ENCODE assay signal across 8 cellular contexts in the genomic region with DNA sequence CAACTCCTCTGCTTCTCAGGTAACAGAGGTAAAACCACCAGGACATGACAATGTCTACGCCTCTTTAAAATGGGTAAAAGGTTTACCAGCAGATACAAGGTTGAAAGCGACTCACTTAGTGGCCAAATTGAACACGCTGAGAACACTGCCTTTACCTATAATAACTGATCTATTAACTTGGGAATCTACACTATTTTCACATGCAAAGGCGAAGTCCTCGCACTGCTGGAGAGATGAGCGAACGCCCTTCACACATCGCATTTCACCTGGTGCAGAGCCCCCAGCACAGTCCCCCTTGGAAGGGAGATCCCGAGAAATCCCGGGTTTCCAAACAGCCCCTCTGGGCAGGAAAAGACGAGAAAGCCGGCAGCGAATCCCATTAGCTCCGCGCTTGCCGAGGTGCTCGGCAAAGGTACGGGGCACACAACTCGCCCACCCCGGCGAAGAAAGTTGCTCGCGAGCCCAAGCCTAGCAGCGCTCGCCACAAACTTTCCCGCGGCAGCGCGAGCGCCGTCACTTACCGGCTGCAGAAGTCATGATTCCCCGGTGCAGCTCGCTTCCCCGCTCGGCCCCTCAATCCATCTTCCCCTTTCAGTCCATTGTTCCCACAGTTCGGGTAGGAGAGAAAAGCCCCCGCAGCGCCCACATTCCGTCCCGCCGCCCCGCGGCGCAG. TPM values are rescaled to one million over a fixed set of nuclear protein-coding genes. Genes with fewer than 3 reads are reported as not detected.
A peak's percentile ranks its signal among the peaks of the same experiment; 100 is the strongest.
DNase-seq lines count a peak whose midpoint lies in the region; ATAC-seq, FAIRE-seq and TF ChIP-seq lines count a peak whose summit lies in the region.

No MANE protein-coding gene starts in this region.

- H2AK5ac ChIP-seq in H1 (ENCODE audit: low read depth, low read length): no peak overlapping the region

- TF ChIP-seq EP300 in H1 (IDR thresholded peaks at IDR 0.05; ENCODE audit: borderline replicate concordance in 1 of 2, low read depth in 2 of 2, low read length in 2 of 2): no peak

- POLR2A ChIA-PET in BJ (lab: Charles Lee) (interaction anchor here (0.6 to 0.7 kb wide), 3 partner anchors 60 to 347 kb away, joined by 3 to 10 read pairs (median 4); partner anchors contain the start of gene METAP2), PC-3 (lab: Charles Lee; ENCODE audit: unreplicated experiment) (interaction anchor here (0.6 to 1.2 kb wide), 6 partner anchors 24 to 318 kb away, joined by 3 to 7 read pairs (median 5); partner anchors contain the start of gene NDUFA12), H1 (lab: Charles Lee; ENCODE audit: partially characterized antibody) (interaction anchor here (0.6 to 9.0 kb wide), 26 partner anchors 9 to 376 kb away, joined by 3 to 89 read pairs (median 3); partner anchors contain the start of genes NDUFA12 and NR2C1)

- H3K36me3 ChIP-seq in BJ (ENCODE audit: control insufficient read depth, insufficient read depth, low read length): no peaks in the 10 kb centered on the region
- peaks cover 10% of the 10 kb centered on the region; the same call in 1 of the 2 replicates for H3K36me3 ChIP-seq in PC-3 (ENCODE audit: low read depth, low read length)
- no peaks in the 10 kb centered on the region; a peak in 1 of 8 replicates for H3K36me3 ChIP-seq in H1 (ENCODE audit: control insufficient read depth in 2 of 4, insufficient read depth in 4 of 4, low read length in 3 of 4)
- no peaks in the 10 kb centered on the region for H3K36me3 ChIP-seq in muscle layer of duodenum (ENCODE audit: control insufficient read depth in 1 of 2, insufficient read depth in 2 of 2, low read length in 2 of 2)

- TF ChIP-seq POLR2A in H1 (IDR thresholded peaks at IDR 0.05; ENCODE audit: control extremely low read depth in 1 of 2, low read depth in 2 of 2, low read length in 2 of 2): 0 out of 3 replicates have a peak, but pooled peaks of 1 of the 2 experiments have one; percentile 65

- TSS peak; percentile 39 for BruUV-seq in PC-3 (replicated peaks; lab: Mats Ljungman, UMichigan)

- no peak overlapping the region for H2BK20ac ChIP-seq in H1 (ENCODE audit: low read length)

- H3K27me3 ChIP-seq in BJ (ENCODE audit: control insufficient read depth, insufficient read depth, low read length) (no peaks in the 10 kb centered on the region), PC-3 (ENCODE audit: low read length) (no peaks in the 10 kb centered on the region), H1 (replicated peaks in 1 of 4; ENCODE audit: control insufficient read depth in 3 of 4, extremely low read depth in 1 of 4, insufficient read depth in 3 of 4, low read length in 3 of 4) (no peaks in the 10 kb centered on the region), muscle layer of duodenum (ENCODE audit: low read depth, low read length) (no peaks in the 10 kb centered on the region)

- peak overlapping the region; percentile 95 for H4K5ac ChIP-seq in H1 (ENCODE audit: insufficient read length, low read depth, low read length)

- peak overlapping the region; percentile 42 for H3K18ac ChIP-seq in H1 (ENCODE audit: extremely low read depth, low read length)

- FAIRE-seq in H1 (lab: Jason Lieb, UNC): no peak

- H3K4me2 ChIP-seq in PC-3 (ENCODE audit: low read length) (peak overlapping the region; percentile 93), H1 (ENCODE audit: insufficient read depth in 1 of 2, low read depth in 2 of 2, low read length in 2 of 2) (peak overlapping the region; percentile 45 to 67)

- TF ChIP-seq RAD21 in H1 (IDR thresholded peaks at IDR 0.05 in 1 of 2, conservative IDR thresholded peaks at IDR 0.05 in 1 of 2; ENCODE audit: low read depth in 2 of 2, low read length in 2 of 2): no peak

- peak overlapping the region; percentile 92 for H3K56ac ChIP-seq in H1 (replicated peaks; ENCODE audit: insufficient read length, low read depth, low read length)

- H3F3A ChIP-seq in PC-3 (ENCODE audit: low read length, unreplicated experiment): no peaks in the 10 kb centered on the region

- H2BK15ac ChIP-seq in H1 (ENCODE audit: low read length): no peak overlapping the region

- peak overlapping the region; percentile 83 for H2BK120ac ChIP-seq in H1 (replicated peaks; ENCODE audit: low read depth, low read length)

- H2AFZ ChIP-seq in PC-3 (ENCODE audit: low read length) (peak overlapping the region; percentile 40; the same call in 1 of the 2 replicates), H1 (ENCODE audit: low read length) (0 out of 2 replicates have a peak overlapping the region, but pooled peaks have one; percentile 1)

- H3K23ac ChIP-seq in H1 (ENCODE audit: insufficient read length): no peak overlapping the region

- no peaks in the 10 kb centered on the region for H3K9me2 ChIP-seq in PC-3 (replicated peaks; ENCODE audit: low read length)

- CTCF ChIA-PET in BJ (lab: Yijun Ruan, JAX) (interaction anchor here (0.6 to 4.9 kb wide), 8 partner anchors 12 to 133 kb away, joined by 3 to 34 read pairs (median 4); no protein-coding TSS in a partner anchor), PC-3 (lab: Charles Lee) (interaction anchor here (0.8 to 1.3 kb wide), 5 partner anchors 46 to 362 kb away, joined by 3 to 16 read pairs (median 5); no protein-coding TSS in a partner anchor), H1 (lab: Charles Lee; ENCODE audit: partially characterized antibody) (interaction anchor here (0.9 to 1.9 kb wide), 3 partner anchors 11 to 99 kb away, joined by 4 to 5 read pairs (median 4); no protein-coding TSS in a partner anchor)

- H4K8ac ChIP-seq in H1 (ENCODE audit: extremely low read depth, insufficient read depth, low read length): peak overlapping the region; percentile 95

- H4K91ac ChIP-seq in H1 (replicated peaks; ENCODE audit: insufficient read length, low read length): peak overlapping the region; percentile 80

- peaks cover 22% of the 10 kb centered on the region for H4K20me1 ChIP-seq in PC-3 (ENCODE audit: low read length)
- H4K20me1 ChIP-seq in H1 (replicated peaks in 1 of 2; ENCODE audit: control insufficient read depth in 1 of 2, insufficient read depth in 2 of 2, low read length in 2 of 2): peaks cover 0 to 1% of the 10 kb centered on the region in 2 experiments

- H3K79me2 ChIP-seq in PC-3 (ENCODE audit: low read length): peaks cover 95% of the 10 kb centered on the region
- peaks cover 13 to 88% of the 10 kb centered on the region in 2 experiments for H3K79me2 ChIP-seq in H1 (ENCODE audit: control insufficient read depth in 1 of 2, insufficient read depth in 2 of 2, low read length in 2 of 2)

- H3K4me1 ChIP-seq in PC-3 (ENCODE audit: insufficient read depth, low read length) (peaks cover 57% of the 10 kb centered on the region), H1 (replicated peaks in 1 of 4; ENCODE audit: control insufficient read depth in 3 of 4, insufficient read depth in 4 of 4, low read length in 3 of 4) (peaks cover 0 to 9% (median 2%) of the 10 kb centered on the region in 4 experiments; a peak in 3 of 7 replicates), muscle layer of duodenum (ENCODE audit: control insufficient read depth in 1 of 2, insufficient read depth in 2 of 2, low read length in 2 of 2) (peaks cover 0 to 34% of the 10 kb centered on the region in 2 donors)

- DNase-seq in BJ (ENCODE audit: low read depth) (no peak), PC-3 (peak; percentile 64), H1 (ENCODE audit: low read depth in 1 of 2, low spot score in 2 of 2) (no peak), NOMO-1 treated with dmso at 0.1 percent for 144 hours (lab: John Stamatoyannopoulos, UW; ENCODE audit: unreplicated experiment) (no peak), germinal center (ENCODE audit: low spot score) (no peak)

- H3K9ac ChIP-seq in PC-3 (ENCODE audit: low read length) (peak overlapping the region; percentile 76), H1 (replicated peaks in 1 of 4; ENCODE audit: extremely low read depth in 1 of 4, low read depth in 3 of 4, low read length in 3 of 4) (peak overlapping the region; percentile 61 to 87 (median 82))

- H3K27ac ChIP-seq in PC-3 (ENCODE audit: low read length) (peak overlapping the region; percentile 51), H1 (ENCODE audit: low read depth, low read length) (peak overlapping the region; percentile 91), muscle layer of duodenum (ENCODE audit: low read length) (peak overlapping the region; percentile 50)

- no peak overlapping the region for H3K4ac ChIP-seq in H1 (replicated peaks; ENCODE audit: insufficient read length, low read depth, low read length)

- H3K4me3 ChIP-seq in BJ (ENCODE audit: low read depth, low read length) (peak overlapping the region; percentile 81), PC-3 (ENCODE audit: low read length) (peak overlapping the region; percentile 93), H1 (ENCODE audit: extremely low read depth in 1 of 4, insufficient read depth in 2 of 4, low read depth in 3 of 4, low read length in 4 of 4) (peak overlapping the region; percentile 64 to 93 (median 86)), muscle layer of duodenum (ENCODE audit: low read depth in 1 of 2, low read length in 2 of 2) (peak overlapping the region; percentile 93 to 96)

- ATAC-seq in GM18868 (IDR thresholded peaks at IDR 0.05; ENCODE audit: unreplicated experiment) (peak; percentile 9), HG03066 (IDR thresholded peaks at IDR 0.05; ENCODE audit: low read depth, unreplicated experiment) (peak; percentile 21), PC-3 (peak; percentile 4)

- H2BK12ac ChIP-seq in H1 (ENCODE audit: low read depth, low read length): peak overlapping the region; percentile 1; the same call in 1 of the 2 replicates

- H3K23me2 ChIP-seq in H1 (ENCODE audit: low read depth, low read length): peaks cover 7% of the 10 kb centered on the region

- H3K14ac ChIP-seq in H1 (ENCODE audit: insufficient read length): no peak overlapping the region

- WGBS in H1 (ENCODE audit: extremely low coverage in 1 of 2, insufficient coverage in 1 of 2, insufficient read length in 1 of 2, insufficient replicate concordance in 2 of 2, low coverage in 1 of 2, low lambda C conversion rate in 2 of 2, missing lambda C conversion rate in 1 of 2), 2 experiments: 1% methylated on average over 35 of the region's 45 CpGs; no CpG with 5 or more reads in 1 of the 2 experiments

- intact Hi-C loops in PC-3 (cut with micrococcal nuclease): loop anchor here (1.0 to 2.0 kb wide), 5 partner anchors 48 to 144 kb away; partner anchors contain the start of gene NR2C1

- H3K9me3 ChIP-seq in PC-3 (ENCODE audit: low read length): no peaks in the 10 kb centered on the region
- no peaks in the 10 kb centered on the region for H3K9me3 ChIP-seq in H1 (ENCODE audit: insufficient read depth in 2 of 2, low read depth in 1 of 2, low read length in 1 of 2)
- no peaks in the 10 kb centered on the region for H3K9me3 ChIP-seq in muscle layer of duodenum (ENCODE audit: control insufficient read depth in 1 of 2, low read length in 2 of 2)

- no peak for TF ChIP-seq CTCF in BJ (IDR thresholded peaks at IDR 0.05; ENCODE audit: insufficient read depth, low read depth, low read length)
- TF ChIP-seq CTCF in PC-3 (conservative IDR thresholded peaks at IDR 0.05; ENCODE audit: low read depth, low read length): no peak
- TF ChIP-seq CTCF in H1 (IDR thresholded peaks at IDR 0.05; ENCODE audit: control extremely low read depth in 1 of 3, insufficient read depth in 1 of 3, low read depth in 1 of 3, low read length in 3 of 3): no peak

- H3K79me1 ChIP-seq in H1 (ENCODE audit: low read depth, low read length): peaks cover 4% of the 10 kb centered on the region; the same call in 1 of the 2 replicates

- no peak overlapping the region for H2BK5ac ChIP-seq in H1 (ENCODE audit: low read depth, low read length)

RNA-seq across cellular contexts. Expression of gene FGD6, which starts 0.4 kb away (rescaled TPM):
- 2.1 and 4.4 TPM in 2 replicates for polyA plus RNA-seq in BJ (2011; rRNA removed)
- polyA minus RNA-seq in BJ (2011; rRNA and poly(A)+ RNA removed): 4.5 and 4.9 TPM in 2 replicates
- 14.2 and 14.3 TPM in 2 replicates for total RNA-seq in PC-3 (2014; rRNA removed)
- 22.4 and 24.3 TPM in 2 replicates for total RNA-seq in H1 (2021; fragmentation: NEBNext Ultra II Directional; extraction: Animal tissue kit (Norgen Biotek cat#: 25700))
- polyA plus RNA-seq in H1 (2011; rRNA removed): 5.8 and 12.2 TPM in 2 replicates
- polyA plus RNA-seq in H1 (2011; cell fraction: cytosol; rRNA removed): 8.6 TPM
- polyA plus RNA-seq in H1 (2011; cell fraction: nucleus; rRNA removed): 5.5 TPM
- polyA plus RNA-seq in H1 (2012, experiment 1 of 2): 7.4 to 12.5 TPM (median 9.1 TPM) in 4 replicates
- 0.49 TPM for polyA plus RNA-seq in H1 (2012, experiment 2 of 2)
- 11.1 TPM for polyA plus RNA-seq in H1 (2013, experiment 1 of 2)
- polyA plus RNA-seq in H1 (2013, experiment 2 of 2): 11.6 TPM
- 18.2 and 35.8 TPM in 2 replicates for polyA minus RNA-seq in H1 (2011; rRNA and poly(A)+ RNA removed)
- 19.5 TPM for polyA minus RNA-seq in H1 (2011; cell fraction: cytosol; rRNA and poly(A)+ RNA removed)
- 65.5 TPM for polyA minus RNA-seq in H1 (2011; cell fraction: nucleus; rRNA and poly(A)+ RNA removed)

RNA-seq across cellular contexts. Expression of gene VEZT, which starts 0.8 kb away (rescaled TPM):
- polyA plus RNA-seq in BJ (2011; rRNA removed) (50.6 and 97.2 TPM in 2 replicates), H1 (2011; rRNA removed) (24.3 and 44.0 TPM in 2 replicates)
- 51.5 and 52.8 TPM in 2 replicates for polyA minus RNA-seq in BJ (2011; rRNA and poly(A)+ RNA removed)
- total RNA-seq in PC-3 (2014; rRNA removed): 83.6 and 85.9 TPM in 2 replicates
- total RNA-seq in H1 (2021; fragmentation: NEBNext Ultra II Directional; extraction: Animal tissue kit (Norgen Biotek cat#: 25700)): 51.1 and 56.1 TPM in 2 replicates
- 39.9 TPM for polyA plus RNA-seq in H1 (2011; cell fraction: cytosol; rRNA removed)
- polyA plus RNA-seq in H1 (2011; cell fraction: nucleus; rRNA removed): 29.6 TPM
- 31.2 to 44.3 TPM (median 35.2 TPM) in 4 replicates for polyA plus RNA-seq in H1 (2012, experiment 1 of 2)
- polyA plus RNA-seq in H1 (2012, experiment 2 of 2): 2.4 TPM
- polyA plus RNA-seq in H1 (2013, experiment 1 of 2): 53.0 TPM
- 65.2 TPM for polyA plus RNA-seq in H1 (2013, experiment 2 of 2)
- polyA minus RNA-seq in H1 (2011; rRNA and poly(A)+ RNA removed): 93.7 and 111 TPM in 2 replicates
- polyA minus RNA-seq in H1 (2011; cell fraction: cytosol; rRNA and poly(A)+ RNA removed): 41.8 TPM
- 129 TPM for polyA minus RNA-seq in H1 (2011; cell fraction: nucleus; rRNA and poly(A)+ RNA removed)
